ENCODE assay signal across 1 cellular context in genomic region chr5:154646841-154647759, GRCh38.
TF ChIP-seq lines count a peak whose summit lies in the region.

No MANE protein-coding gene starts in this region.

TF ChIP-seq in HepG2, 621 proteins besides CTCF, POLR2A, EP300 and RAD21 (continued from another document and continues in another):
- TF ChIP-seq, protein P1, sequence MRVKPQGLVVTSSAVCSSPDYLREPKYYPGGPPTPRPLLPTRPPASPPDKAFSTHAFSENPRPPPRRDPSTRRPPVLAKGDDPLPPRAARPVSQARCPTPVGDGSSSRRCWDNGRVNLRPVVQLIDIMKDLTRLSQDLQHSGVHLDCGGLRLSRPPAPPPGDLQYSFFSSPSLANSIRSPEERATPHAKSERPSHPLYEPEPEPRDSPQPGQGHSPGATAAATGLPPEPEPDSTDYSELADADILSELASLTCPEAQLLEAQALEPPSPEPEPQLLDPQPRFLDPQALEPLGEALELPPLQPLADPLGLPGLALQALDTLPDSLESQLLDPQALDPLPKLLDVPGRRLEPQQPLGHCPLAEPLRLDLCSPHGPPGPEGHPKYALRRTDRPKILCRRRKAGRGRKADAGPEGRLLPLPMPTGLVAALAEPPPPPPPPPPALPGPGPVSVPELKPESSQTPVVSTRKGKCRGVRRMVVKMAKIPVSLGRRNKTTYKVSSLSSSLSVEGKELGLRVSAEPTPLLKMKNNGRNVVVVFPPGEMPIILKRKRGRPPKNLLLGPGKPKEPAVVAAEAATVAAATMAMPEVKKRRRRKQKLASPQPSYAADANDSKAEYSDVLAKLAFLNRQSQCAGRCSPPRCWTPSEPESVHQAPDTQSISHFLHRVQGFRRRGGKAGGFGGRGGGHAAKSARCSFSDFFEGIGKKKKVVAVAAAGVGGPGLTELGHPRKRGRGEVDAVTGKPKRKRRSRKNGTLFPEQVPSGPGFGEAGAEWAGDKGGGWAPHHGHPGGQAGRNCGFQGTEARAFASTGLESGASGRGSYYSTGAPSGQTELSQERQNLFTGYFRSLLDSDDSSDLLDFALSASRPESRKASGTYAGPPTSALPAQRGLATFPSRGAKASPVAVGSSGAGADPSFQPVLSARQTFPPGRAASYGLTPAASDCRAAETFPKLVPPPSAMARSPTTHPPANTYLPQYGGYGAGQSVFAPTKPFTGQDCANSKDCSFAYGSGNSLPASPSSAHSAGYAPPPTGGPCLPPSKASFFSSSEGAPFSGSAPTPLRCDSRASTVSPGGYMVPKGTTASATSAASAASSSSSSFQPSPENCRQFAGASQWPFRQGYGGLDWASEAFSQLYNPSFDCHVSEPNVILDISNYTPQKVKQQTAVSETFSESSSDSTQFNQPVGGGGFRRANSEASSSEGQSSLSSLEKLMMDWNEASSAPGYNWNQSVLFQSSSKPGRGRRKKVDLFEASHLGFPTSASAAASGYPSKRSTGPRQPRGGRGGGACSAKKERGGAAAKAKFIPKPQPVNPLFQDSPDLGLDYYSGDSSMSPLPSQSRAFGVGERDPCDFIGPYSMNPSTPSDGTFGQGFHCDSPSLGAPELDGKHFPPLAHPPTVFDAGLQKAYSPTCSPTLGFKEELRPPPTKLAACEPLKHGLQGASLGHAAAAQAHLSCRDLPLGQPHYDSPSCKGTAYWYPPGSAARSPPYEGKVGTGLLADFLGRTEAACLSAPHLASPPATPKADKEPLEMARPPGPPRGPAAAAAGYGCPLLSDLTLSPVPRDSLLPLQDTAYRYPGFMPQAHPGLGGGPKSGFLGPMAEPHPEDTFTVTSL (CRISPR knock-in tag; IDR thresholded peaks at IDR 0.05; ENCODE audit: borderline replicate concordance): peak; percentile 57; the same call in 1 of the 2 replicates
- peak; percentile 56; the same call in 1 of the 2 replicates for TF ChIP-seq ZMYM3 (CRISPR knock-in tag; IDR thresholded peaks at IDR 0.05)
- peak; percentile 89; the same call in 1 of the 2 replicates for TF ChIP-seq BRCA1 (CRISPR knock-in tag; IDR thresholded peaks at IDR 0.05)
- peak; percentile 66 for TF ChIP-seq WIZ (CRISPR knock-in tag; IDR thresholded peaks at IDR 0.05)
- TF ChIP-seq, protein P2, sequence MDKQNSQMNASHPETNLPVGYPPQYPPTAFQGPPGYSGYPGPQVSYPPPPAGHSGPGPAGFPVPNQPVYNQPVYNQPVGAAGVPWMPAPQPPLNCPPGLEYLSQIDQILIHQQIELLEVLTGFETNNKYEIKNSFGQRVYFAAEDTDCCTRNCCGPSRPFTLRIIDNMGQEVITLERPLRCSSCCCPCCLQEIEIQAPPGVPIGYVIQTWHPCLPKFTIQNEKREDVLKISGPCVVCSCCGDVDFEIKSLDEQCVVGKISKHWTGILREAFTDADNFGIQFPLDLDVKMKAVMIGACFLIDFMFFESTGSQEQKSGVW (CRISPR knock-in tag; IDR thresholded peaks at IDR 0.05; ENCODE audit: borderline replicate concordance): 0 out of 2 replicates have a peak, but pooled peaks have one; percentile 64
- peak; percentile 96 for TF ChIP-seq ATF2 (CRISPR knock-in tag; IDR thresholded peaks at IDR 0.05)
- TF ChIP-seq KLF11 (CRISPR knock-in tag; IDR thresholded peaks at IDR 0.05): no peak
- TF ChIP-seq TMF1 (CRISPR knock-in tag; IDR thresholded peaks at IDR 0.05; ENCODE audit: low read depth): no peak
- TF ChIP-seq HNRNPK (IDR thresholded peaks at IDR 0.05; ENCODE audit: low read depth, low read length, poor library complexity, severe bottlenecking): no peak
- TF ChIP-seq PBX2 (CRISPR knock-in tag; IDR thresholded peaks at IDR 0.05): no peak
- TF ChIP-seq, protein P3, sequence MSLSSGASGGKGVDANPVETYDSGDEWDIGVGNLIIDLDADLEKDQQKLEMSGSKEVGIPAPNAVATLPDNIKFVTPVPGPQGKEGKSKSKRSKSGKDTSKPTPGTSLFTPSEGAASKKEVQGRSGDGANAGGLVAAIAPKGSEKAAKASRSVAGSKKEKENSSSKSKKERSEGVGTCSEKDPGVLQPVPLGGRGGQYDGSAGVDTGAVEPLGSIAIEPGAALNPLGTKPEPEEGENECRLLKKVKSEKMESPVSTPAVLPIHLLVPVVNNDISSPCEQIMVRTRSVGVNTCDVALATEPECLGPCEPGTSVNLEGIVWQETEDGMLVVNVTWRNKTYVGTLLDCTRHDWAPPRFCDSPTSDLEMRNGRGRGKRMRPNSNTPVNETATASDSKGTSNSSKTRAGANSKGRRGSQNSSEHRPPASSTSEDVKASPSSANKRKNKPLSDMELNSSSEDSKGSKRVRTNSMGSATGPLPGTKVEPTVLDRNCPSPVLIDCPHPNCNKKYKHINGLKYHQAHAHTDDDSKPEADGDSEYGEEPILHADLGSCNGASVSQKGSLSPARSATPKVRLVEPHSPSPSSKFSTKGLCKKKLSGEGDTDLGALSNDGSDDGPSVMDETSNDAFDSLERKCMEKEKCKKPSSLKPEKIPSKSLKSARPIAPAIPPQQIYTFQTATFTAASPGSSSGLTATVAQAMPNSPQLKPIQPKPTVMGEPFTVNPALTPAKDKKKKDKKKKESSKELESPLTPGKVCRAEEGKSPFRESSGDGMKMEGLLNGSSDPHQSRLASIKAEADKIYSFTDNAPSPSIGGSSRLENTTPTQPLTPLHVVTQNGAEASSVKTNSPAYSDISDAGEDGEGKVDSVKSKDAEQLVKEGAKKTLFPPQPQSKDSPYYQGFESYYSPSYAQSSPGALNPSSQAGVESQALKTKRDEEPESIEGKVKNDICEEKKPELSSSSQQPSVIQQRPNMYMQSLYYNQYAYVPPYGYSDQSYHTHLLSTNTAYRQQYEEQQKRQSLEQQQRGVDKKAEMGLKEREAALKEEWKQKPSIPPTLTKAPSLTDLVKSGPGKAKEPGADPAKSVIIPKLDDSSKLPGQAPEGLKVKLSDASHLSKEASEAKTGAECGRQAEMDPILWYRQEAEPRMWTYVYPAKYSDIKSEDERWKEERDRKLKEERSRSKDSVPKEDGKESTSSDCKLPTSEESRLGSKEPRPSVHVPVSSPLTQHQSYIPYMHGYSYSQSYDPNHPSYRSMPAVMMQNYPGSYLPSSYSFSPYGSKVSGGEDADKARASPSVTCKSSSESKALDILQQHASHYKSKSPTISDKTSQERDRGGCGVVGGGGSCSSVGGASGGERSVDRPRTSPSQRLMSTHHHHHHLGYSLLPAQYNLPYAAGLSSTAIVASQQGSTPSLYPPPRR (CRISPR knock-in tag; IDR thresholded peaks at IDR 0.05; ENCODE audit: borderline replicate concordance): no peak; the same call in 1 of the 2 replicates
- TF ChIP-seq MTA1 (CRISPR knock-in tag; IDR thresholded peaks at IDR 0.05; ENCODE audit: borderline replicate concordance): peak; percentile 82
- TF ChIP-seq ZNF282 (IDR thresholded peaks at IDR 0.05; ENCODE audit: partially characterized antibody): no peak
- no peak; the same call in 1 of the 2 replicates for TF ChIP-seq HES4 (CRISPR knock-in tag; IDR thresholded peaks at IDR 0.05; ENCODE audit: borderline replicate concordance)
- no peak for TF ChIP-seq JARID2 (CRISPR knock-in tag; IDR thresholded peaks at IDR 0.05; ENCODE audit: insufficient replicate concordance)
- peak; percentile 64 for TF ChIP-seq PITX1 (CRISPR knock-in tag; IDR thresholded peaks at IDR 0.05)
- TF ChIP-seq GATAD2A (CRISPR knock-in tag; IDR thresholded peaks at IDR 0.05): peak; percentile 65
- TF ChIP-seq NBN (conservative IDR thresholded peaks at IDR 0.05): no peak
- TF ChIP-seq, protein P4, sequence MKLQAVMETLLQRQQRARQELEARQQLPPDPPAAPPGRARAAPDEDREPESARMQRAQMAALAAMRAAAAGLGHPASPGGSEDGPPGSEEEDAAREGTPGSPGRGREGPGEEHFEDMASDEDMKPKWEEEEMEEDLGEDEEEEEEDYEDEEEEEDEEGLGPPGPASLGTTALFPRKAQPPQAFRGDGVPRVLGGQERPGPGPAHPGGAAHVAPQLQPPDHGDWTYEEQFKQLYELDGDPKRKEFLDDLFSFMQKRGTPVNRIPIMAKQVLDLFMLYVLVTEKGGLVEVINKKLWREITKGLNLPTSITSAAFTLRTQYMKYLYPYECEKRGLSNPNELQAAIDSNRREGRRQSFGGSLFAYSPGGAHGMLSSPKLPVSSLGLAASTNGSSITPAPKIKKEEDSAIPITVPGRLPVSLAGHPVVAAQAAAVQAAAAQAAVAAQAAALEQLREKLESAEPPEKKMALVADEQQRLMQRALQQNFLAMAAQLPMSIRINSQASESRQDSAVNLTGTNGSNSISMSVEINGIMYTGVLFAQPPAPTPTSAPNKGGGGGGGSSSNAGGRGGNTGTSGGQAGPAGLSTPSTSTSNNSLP (IDR thresholded peaks at IDR 0.05; ENCODE audit: low read depth, low read length): no peak; the same call in 1 of the 2 replicates
- no peak for TF ChIP-seq ZBTB8A (CRISPR knock-in tag; IDR thresholded peaks at IDR 0.05; ENCODE audit: borderline replicate concordance, low read depth)
- TF ChIP-seq FOXM1 (CRISPR knock-in tag; IDR thresholded peaks at IDR 0.05): no peak
- TF ChIP-seq, protein P5, sequence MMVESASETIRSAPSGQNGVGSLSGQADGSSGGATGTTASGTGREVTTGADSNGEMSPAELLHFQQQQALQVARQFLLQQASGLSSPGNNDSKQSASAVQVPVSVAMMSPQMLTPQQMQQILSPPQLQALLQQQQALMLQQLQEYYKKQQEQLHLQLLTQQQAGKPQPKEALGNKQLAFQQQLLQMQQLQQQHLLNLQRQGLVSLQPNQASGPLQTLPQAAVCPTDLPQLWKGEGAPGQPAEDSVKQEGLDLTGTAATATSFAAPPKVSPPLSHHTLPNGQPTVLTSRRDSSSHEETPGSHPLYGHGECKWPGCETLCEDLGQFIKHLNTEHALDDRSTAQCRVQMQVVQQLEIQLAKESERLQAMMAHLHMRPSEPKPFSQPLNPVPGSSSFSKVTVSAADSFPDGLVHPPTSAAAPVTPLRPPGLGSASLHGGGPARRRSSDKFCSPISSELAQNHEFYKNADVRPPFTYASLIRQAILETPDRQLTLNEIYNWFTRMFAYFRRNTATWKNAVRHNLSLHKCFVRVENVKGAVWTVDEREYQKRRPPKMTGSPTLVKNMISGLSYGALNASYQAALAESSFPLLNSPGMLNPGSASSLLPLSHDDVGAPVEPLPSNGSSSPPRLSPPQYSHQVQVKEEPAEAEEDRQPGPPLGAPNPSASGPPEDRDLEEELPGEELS (CRISPR knock-in tag; IDR thresholded peaks at IDR 0.05): peak; percentile 65; the same call in 1 of the 2 replicates
- peak; percentile 63 for TF ChIP-seq ZMYM4 (CRISPR knock-in tag; IDR thresholded peaks at IDR 0.05)
- 0 out of 2 replicates have a peak, but pooled peaks have one; percentile 51 for TF ChIP-seq DMAP1 (CRISPR knock-in tag; IDR thresholded peaks at IDR 0.05)
- TF ChIP-seq MAFG (CRISPR knock-in tag; IDR thresholded peaks at IDR 0.05): no peak
- no peak for TF ChIP-seq SMYD3 (CRISPR knock-in tag; IDR thresholded peaks at IDR 0.05)
- peak; percentile 66; the same call in 1 of the 2 replicates for TF ChIP-seq KDM2A (CRISPR knock-in tag; IDR thresholded peaks at IDR 0.05; ENCODE audit: borderline replicate concordance, low read depth)
- peak; percentile 85 for TF ChIP-seq ATF7 (IDR thresholded peaks at IDR 0.05)
- no peak; the same call in 1 of the 2 replicates for TF ChIP-seq ATF7 (CRISPR knock-in tag; IDR thresholded peaks at IDR 0.05)
- no peak for TF ChIP-seq SNRNP70 (IDR thresholded peaks at IDR 0.05; ENCODE audit: low read depth, low read length)
- TF ChIP-seq TCF12 (IDR thresholded peaks at IDR 0.05): no peak
- peak; percentile 78; the same call in 1 of the 2 replicates for TF ChIP-seq TCF12 (CRISPR knock-in tag; IDR thresholded peaks at IDR 0.05)
- TF ChIP-seq PRDM15 (CRISPR knock-in tag; IDR thresholded peaks at IDR 0.05): no peak
- TF ChIP-seq ZNF530 (CRISPR knock-in tag; IDR thresholded peaks at IDR 0.05; ENCODE audit: low read depth): no peak
- TF ChIP-seq EZH2 (conservative IDR thresholded peaks at IDR 0.05; ENCODE audit: low read depth, low read length): no peak
- TF ChIP-seq, protein P6, sequence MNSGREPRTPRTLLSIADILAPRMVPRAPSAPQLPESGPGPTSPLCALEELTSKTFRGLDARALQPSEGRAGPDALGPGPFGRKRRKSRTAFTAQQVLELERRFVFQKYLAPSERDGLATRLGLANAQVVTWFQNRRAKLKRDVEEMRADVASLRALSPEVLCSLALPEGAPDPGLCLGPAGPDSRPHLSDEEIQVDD (CRISPR knock-in tag; IDR thresholded peaks at IDR 0.05; ENCODE audit: borderline replicate concordance): peak; percentile 62; the same call in 1 of the 2 replicates
- no peak for TF ChIP-seq TSC22D2 (CRISPR knock-in tag; IDR thresholded peaks at IDR 0.05; ENCODE audit: borderline replicate concordance)
- TF ChIP-seq ESRRA (CRISPR knock-in tag; IDR thresholded peaks at IDR 0.05; ENCODE audit: low read depth): peak; percentile 65; the same call in 1 of the 2 replicates
